ENCODE assay signal across 8 cellular contexts in the genomic region with DNA sequence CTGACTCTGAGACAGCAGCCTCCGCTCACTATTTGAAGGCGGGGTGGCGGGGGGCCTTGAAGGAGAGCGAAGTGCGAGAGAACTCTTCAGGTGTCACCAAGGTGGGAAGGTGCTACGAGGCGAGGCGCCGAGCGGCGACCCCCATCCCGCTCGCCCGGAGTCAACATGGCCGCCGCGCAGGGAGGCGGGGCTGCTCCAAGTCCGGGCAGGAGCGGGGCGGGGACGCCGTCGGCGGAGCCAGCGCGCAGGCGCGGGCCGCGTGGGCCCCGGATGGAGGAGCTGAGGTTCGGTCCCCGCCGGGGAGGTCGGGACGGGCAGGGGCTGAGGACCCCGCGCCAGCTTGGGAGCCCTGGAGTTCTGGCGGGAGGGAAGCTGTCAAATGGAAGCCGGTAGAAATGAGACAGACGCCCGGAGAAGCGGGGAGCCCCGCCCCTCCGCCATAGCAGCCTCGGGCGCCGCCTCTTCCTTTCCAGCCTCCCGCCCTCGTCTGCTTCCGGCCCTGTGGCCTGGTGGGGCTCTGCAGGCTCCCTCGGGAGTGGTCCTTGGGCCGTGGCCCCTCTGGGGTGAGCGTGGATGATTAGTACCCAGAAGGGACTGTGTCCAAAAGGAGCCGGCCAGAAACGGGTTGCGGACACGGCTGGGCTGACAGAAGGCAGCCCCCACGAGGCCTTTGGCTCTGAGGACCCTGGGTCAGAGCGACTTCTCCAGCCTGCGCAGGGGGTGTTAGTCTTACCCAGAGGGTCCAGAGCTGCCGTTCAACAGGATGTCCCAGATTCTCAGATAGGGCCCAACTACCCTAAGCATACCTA. TPM values are rescaled to one million over a fixed set of nuclear protein-coding genes. Genes with fewer than 3 reads are reported as not detected.
DNase-seq lines count a peak whose midpoint lies in the region; ATAC-seq and TF ChIP-seq lines count a peak whose summit lies in the region.

PIGV (plus strand) TSS at position 245 of the 809 bp plus-strand sequence. CDS start 2,866 bp downstream, outside the sequence.

- peak within 1 kb of the TSS; percentile 100 for H4K91ac ChIP-seq in IMR-90 (ENCODE audit: insufficient read depth, low read depth, low read length)

- CTCF ChIA-PET in IMR-90 (lab: Yijun Ruan, JAX), result interaction anchor here (0.5 to 4.7 kb wide), 7 partner anchors 90 to 277 kb away, joined by 3 to 20 read pairs (median 5); partner anchors contain the start of gene ARID1A

- intact Hi-C loops in IMR-90 (cut with micrococcal nuclease), result loop anchor here (1.0 kb wide), 1 partner anchor 16 kb away; no protein-coding TSS in a partner anchor

- peak within 1 kb of the TSS; percentile 97 for H3K4me2 ChIP-seq in IMR-90 (ENCODE audit: low read depth, low read length)

- H2BK20ac ChIP-seq in IMR-90 (ENCODE audit: low read depth, low read length), result peak within 1 kb of the TSS; percentile 84

- dilution Hi-C loops in IMR-90 (cut with HindIII; ENCODE audit: low sequenced_read_pairs, unreplicated experiment), result loop anchor here (25.0 kb wide), 1 partner anchor 201 kb away; no protein-coding TSS in a partner anchor

- WGBS in IMR-90 (ENCODE audit: extremely low coverage in 2 of 2, insufficient read length in 1 of 2), 2 experiments, result 2% methylated on average over 34 of the region's 63 CpGs; no CpG with 5 or more reads in 1 of the 2 experiments

- H2BK15ac ChIP-seq in IMR-90 (ENCODE audit: low read depth, low read length), result peak within 1 kb of the TSS; percentile 86

- ATAC-seq in GM21515 (IDR thresholded peaks at IDR 0.05; ENCODE audit: unreplicated experiment) (peak; percentile 55), IMR-90 (ENCODE audit: low read depth) (peak; percentile 77)

- peak within 1 kb of the TSS; percentile 97 for H3K4ac ChIP-seq in IMR-90 (ENCODE audit: low read depth, low read length)

- TF ChIP-seq POLR2A in IMR-90 (IDR thresholded peaks at IDR 0.05; ENCODE audit: low read depth, low read length), result peak; percentile 66; the same call in 1 of the 2 replicates
- peak; percentile 86 for TF ChIP-seq POLR2A in erythroblast (IDR thresholded peaks at IDR 0.05; ENCODE audit: low read length)

- peaks cover 6% of the 10 kb centered on the region; the same call in 1 of the 2 replicates for H4K20me1 ChIP-seq in IMR-90 (ENCODE audit: insufficient read depth, low read length)

- H3K56ac ChIP-seq in IMR-90 (ENCODE audit: extremely low read depth, insufficient read depth, low read length), result peak within 1 kb of the TSS; percentile 99

- peak within 1 kb of the TSS; percentile 93 for H3K9ac ChIP-seq in IMR-90 (ENCODE audit: low read depth, low read length)
- peak within 1 kb of the TSS; percentile 100 for H3K9ac ChIP-seq in muscle layer of colon (ENCODE audit: low read length)

- H4K5ac ChIP-seq in IMR-90 (ENCODE audit: low read depth, low read length), result peak within 1 kb of the TSS; percentile 97

- peak; percentile 98 for DNase-seq in DMS 273 (lab: John Stamatoyannopoulos, UW; ENCODE audit: unreplicated experiment)
- DNase-seq in IMR-90, result peak; percentile 75
- DNase-seq in OCI-M1 (lab: John Stamatoyannopoulos, UW), result peak; percentile 95
- peak; percentile 82 for DNase-seq in activated T-cell treated with anti-CD3 and anti-CD28 coated beads for 4 hours
- DNase-seq in erythroblast (lab: John Stamatoyannopoulos, UW), result peak; percentile 91 to 94
- DNase-seq in stimulated activated CD8-positive, alpha-beta memory T cell treated with anti-CD3 and anti-CD28 coated beads, Interleukin-7, amount 100 ng/mL, for 24 hours (ENCODE audit: low read depth), result peak; percentile 74

- H3K4me3 ChIP-seq in IMR-90 (ENCODE audit: insufficient read depth, low read depth, low read length) (peak within 1 kb of the TSS; percentile 72), muscle layer of colon (ENCODE audit: low read depth in 1 of 2, low read length in 2 of 2) (peak within 1 kb of the TSS; percentile 67 to 85)

- H3K27me3 ChIP-seq in IMR-90 (ENCODE audit: control insufficient read depth, insufficient read depth, low read length) (no peaks in the 10 kb centered on the region), muscle layer of colon (ENCODE audit: control insufficient read depth in 1 of 2, insufficient read depth in 2 of 2, low read length in 2 of 2) (no peaks in the 10 kb centered on the region)

- peak within 1 kb of the TSS; percentile 95 for H3K27ac ChIP-seq in IMR-90 (ENCODE audit: insufficient read depth, low read length)
- H3K27ac ChIP-seq in muscle layer of colon (ENCODE audit: low read depth, low read length), result peak within 1 kb of the TSS; percentile 98

- peak within 1 kb of the TSS; percentile 97 for H2AK5ac ChIP-seq in IMR-90 (ENCODE audit: low read depth, low read length)

- H2BK120ac ChIP-seq in IMR-90 (ENCODE audit: low read depth, low read length), result peak within 1 kb of the TSS; percentile 99

- H2AK9ac ChIP-seq in IMR-90 (replicated peaks; ENCODE audit: low read depth, low read length, poor library complexity), result peak within 1 kb of the TSS; percentile 99

- peak within 1 kb of the TSS; percentile 96 to 99 for H4K8ac ChIP-seq in IMR-90 (ENCODE audit: low read depth in 2 of 2, low read length in 2 of 2)

- POLR2A ChIA-PET in IMR-90 (lab: Charles Lee; ENCODE audit: unreplicated experiment), result interaction anchor here (0.7 to 2.2 kb wide), 6 partner anchors 12 to 96 kb away, joined by 3 to 13 read pairs (median 4); no protein-coding TSS in a partner anchor

- H3K18ac ChIP-seq in IMR-90 (ENCODE audit: low read depth, low read length), result peak within 1 kb of the TSS; percentile 97

- peak within 1 kb of the TSS; percentile 96 for H2BK5ac ChIP-seq in IMR-90 (ENCODE audit: low read depth, low read length, poor library complexity, severe bottlenecking)

- H2AFZ ChIP-seq in IMR-90 (replicated peaks; ENCODE audit: low read length, poor library complexity), result peak within 1 kb of the TSS; percentile 99

- peaks cover 31% of the 10 kb centered on the region for H3K4me1 ChIP-seq in IMR-90 (ENCODE audit: control insufficient read depth, insufficient read depth, low read length)
- H3K4me1 ChIP-seq in muscle layer of colon (ENCODE audit: insufficient read depth, low read length), result peaks cover 58% of the 10 kb centered on the region

- TF ChIP-seq CTCF in IMR-90 (conservative IDR thresholded peaks at IDR 0.05; ENCODE audit: low read depth, low read length), result no peak

- H3K36me3 ChIP-seq in IMR-90 (ENCODE audit: control insufficient read depth, insufficient read depth, low read length), result no peaks in the 10 kb centered on the region
- peaks cover under 1% of the 10 kb centered on the region for H3K36me3 ChIP-seq in muscle layer of colon (ENCODE audit: insufficient read depth, low read length)

- peaks cover 14% of the 10 kb centered on the region for H3K9me1 ChIP-seq in IMR-90 (ENCODE audit: insufficient read depth, low read length)

- H3K79me1 ChIP-seq in IMR-90 (ENCODE audit: low read depth in 1 of 2, low read length in 2 of 2), result peaks cover 33 to 56% of the 10 kb centered on the region in 2 experiments

- TF ChIP-seq RAD21 in IMR-90 (IDR thresholded peaks at IDR 0.05; ENCODE audit: low read length), result 0 out of 2 replicates have a peak, but pooled peaks have one; percentile 4

- H3K14ac ChIP-seq in IMR-90 (replicated peaks; ENCODE audit: low read depth, low read length), result peak within 1 kb of the TSS; percentile 100

- no peaks in the 10 kb centered on the region for H3K9me3 ChIP-seq in IMR-90 (ENCODE audit: control insufficient read depth, insufficient read depth, low read length)
- no peaks in the 10 kb centered on the region for H3K9me3 ChIP-seq in muscle layer of colon (ENCODE audit: low read length)

- BruUV-seq in IMR-90 (replicated peaks; lab: Mats Ljungman, UMichigan), result no TSS peak

- peak within 1 kb of the TSS; percentile 97 for H3K23ac ChIP-seq in IMR-90 (ENCODE audit: low read depth, low read length)

- in situ Hi-C loops in IMR-90 (cut with MboI; ENCODE audit: low sequenced_read_pairs), result loop anchor here (5.0 kb wide), 1 partner anchor 96 kb away; no protein-coding TSS in a partner anchor

TF ChIP-seq in IMR-90, 13 proteins besides CTCF, POLR2A, EP300 and RAD21:
- TF ChIP-seq ELK1 (IDR thresholded peaks at IDR 0.05; ENCODE audit: borderline replicate concordance, low read depth, low read length) (no peak), FOS (IDR thresholded peaks at IDR 0.05; ENCODE audit: low read depth, low read length) (no peak), MXI1 (IDR thresholded peaks at IDR 0.05; ENCODE audit: borderline replicate concordance, low read depth, low read length) (no peak), RFX5 (IDR thresholded peaks at IDR 0.05; ENCODE audit: low read depth, low read length) (no peak), MAZ (IDR thresholded peaks at IDR 0.05; ENCODE audit: borderline replicate concordance, low read depth, low read length) (peak; percentile 86; the same call in 1 of the 2 replicates)
TF ChIP-seq in IMR-90: peak in this region for 1.

RNA-seq across cellular contexts. Expression of gene PIGV, which starts in this region (rescaled TPM):
- total RNA-seq in IMR-90 (2012; rRNA removed), result 8.6 and 10.6 TPM in 2 replicates
- 6.9 and 7.2 TPM in 2 replicates for polyA plus RNA-seq in IMR-90 (2012; rRNA removed)
- polyA plus RNA-seq in IMR-90 (2012; cell fraction: cytosol; rRNA removed), result 7.4 and 11.3 TPM in 2 replicates
- 10.5 and 15.8 TPM in 2 replicates for polyA plus RNA-seq in IMR-90 (2012; cell fraction: nucleus; rRNA removed; ENCODE audit: low replicate concordance)

Comparison
In these comparisons a context has a peak if more than half of its experiments do, and no peak if none do; other contexts are left out.
1. Peak in every context shown above with its lines: DNase-seq, ATAC-seq, H3K4me3 ChIP-seq and H3K27ac ChIP-seq.